Comparison of ENCODE assay signal across 2 cellular contexts in the genomic region with DNA sequence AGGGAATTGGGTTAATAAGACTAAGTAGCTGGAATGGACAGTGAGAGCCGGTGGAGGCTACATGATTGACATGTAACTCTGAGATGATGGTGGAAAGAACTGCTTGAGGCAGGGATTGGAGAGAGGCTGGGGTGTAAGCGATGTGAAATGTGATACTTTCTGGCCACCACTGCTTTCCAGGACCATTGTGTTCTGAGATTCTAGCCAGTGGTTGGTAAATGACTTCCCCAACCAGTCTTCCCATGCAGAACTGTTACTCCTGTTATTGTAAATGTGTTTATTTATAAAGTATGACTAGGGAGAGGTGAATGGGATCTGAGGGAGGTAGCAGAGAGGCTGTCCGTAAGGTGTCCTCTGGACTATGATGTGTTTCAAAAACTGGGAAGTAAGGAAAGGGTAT.
TF ChIP-seq lines count a peak whose summit lies in the region.

No MANE protein-coding gene starts in this region.

TF ChIP-seq in GM23338, 12 proteins besides CTCF, POLR2A, EP300 and RAD21 (continued from another document):
- TF ChIP-seq, protein P1, sequence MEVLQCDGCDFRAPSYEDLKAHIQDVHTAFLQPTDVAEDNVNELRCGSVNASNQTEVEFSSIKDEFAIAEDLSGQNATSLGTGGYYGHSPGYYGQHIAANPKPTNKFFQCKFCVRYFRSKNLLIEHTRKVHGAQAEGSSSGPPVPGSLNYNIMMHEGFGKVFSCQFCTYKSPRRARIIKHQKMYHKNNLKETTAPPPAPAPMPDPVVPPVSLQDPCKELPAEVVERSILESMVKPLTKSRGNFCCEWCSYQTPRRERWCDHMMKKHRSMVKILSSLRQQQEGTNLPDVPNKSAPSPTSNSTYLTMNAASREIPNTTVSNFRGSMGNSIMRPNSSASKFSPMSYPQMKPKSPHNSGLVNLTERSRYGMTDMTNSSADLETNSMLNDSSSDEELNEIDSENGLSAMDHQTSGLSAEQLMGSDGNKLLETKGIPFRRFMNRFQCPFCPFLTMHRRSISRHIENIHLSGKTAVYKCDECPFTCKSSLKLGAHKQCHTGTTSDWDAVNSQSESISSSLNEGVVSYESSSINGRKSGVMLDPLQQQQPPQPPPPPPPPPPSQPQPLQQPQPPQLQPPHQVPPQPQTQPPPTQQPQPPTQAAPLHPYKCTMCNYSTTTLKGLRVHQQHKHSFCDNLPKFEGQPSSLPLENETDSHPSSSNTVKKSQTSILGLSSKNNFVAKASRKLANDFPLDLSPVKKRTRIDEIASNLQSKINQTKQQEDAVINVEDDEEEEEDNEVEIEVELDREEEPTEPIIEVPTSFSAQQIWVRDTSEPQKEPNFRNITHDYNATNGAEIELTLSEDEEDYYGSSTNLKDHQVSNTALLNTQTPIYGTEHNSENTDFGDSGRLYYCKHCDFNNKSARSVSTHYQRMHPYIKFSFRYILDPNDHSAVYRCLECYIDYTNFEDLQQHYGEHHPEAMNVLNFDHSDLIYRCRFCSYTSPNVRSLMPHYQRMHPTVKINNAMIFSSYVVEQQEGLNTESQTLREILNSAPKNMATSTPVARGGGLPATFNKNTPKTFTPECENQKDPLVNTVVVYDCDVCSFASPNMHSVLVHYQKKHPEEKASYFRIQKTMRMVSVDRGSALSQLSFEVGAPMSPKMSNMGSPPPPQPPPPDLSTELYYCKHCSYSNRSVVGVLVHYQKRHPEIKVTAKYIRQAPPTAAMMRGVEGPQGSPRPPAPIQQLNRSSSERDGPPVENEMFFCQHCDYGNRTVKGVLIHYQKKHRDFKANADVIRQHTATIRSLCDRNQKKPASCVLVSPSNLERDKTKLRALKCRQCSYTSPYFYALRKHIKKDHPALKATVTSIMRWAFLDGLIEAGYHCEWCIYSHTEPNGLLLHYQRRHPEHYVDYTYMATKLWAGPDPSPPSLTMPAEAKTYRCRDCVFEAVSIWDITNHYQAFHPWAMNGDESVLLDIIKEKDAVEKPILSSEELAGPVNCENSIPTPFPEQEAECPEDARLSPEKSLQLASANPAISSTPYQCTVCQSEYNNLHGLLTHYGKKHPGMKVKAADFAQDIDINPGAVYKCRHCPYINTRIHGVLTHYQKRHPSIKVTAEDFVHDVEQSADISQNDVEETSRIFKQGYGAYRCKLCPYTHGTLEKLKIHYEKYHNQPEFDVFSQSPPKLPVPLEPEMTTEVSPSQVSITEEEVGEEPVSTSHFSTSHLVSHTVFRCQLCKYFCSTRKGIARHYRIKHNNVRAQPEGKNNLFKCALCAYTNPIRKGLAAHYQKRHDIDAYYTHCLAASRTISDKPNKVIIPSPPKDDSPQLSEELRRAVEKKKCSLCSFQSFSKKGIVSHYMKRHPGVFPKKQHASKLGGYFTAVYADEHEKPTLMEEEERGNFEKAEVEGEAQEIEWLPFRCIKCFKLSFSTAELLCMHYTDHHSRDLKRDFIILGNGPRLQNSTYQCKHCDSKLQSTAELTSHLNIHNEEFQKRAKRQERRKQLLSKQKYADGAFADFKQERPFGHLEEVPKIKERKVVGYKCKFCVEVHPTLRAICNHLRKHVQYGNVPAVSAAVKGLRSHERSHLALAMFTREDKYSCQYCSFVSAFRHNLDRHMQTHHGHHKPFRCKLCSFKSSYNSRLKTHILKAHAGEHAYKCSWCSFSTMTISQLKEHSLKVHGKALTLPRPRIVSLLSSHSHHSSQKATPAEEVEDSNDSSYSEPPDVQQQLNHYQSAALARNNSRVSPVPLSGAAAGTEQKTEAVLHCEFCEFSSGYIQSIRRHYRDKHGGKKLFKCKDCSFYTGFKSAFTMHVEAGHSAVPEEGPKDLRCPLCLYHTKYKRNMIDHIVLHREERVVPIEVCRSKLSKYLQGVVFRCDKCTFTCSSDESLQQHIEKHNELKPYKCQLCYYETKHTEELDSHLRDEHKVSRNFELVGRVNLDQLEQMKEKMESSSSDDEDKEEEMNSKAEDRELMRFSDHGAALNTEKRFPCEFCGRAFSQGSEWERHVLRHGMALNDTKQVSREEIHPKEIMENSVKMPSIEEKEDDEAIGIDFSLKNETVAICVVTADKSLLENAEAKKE (CRISPR knock-in tag; IDR thresholded peaks at IDR 0.05) = no peak
- TF ChIP-seq JUNB (IDR thresholded peaks at IDR 0.05; ENCODE audit: unreplicated experiment) = no peak
- TF ChIP-seq, protein P2, sequence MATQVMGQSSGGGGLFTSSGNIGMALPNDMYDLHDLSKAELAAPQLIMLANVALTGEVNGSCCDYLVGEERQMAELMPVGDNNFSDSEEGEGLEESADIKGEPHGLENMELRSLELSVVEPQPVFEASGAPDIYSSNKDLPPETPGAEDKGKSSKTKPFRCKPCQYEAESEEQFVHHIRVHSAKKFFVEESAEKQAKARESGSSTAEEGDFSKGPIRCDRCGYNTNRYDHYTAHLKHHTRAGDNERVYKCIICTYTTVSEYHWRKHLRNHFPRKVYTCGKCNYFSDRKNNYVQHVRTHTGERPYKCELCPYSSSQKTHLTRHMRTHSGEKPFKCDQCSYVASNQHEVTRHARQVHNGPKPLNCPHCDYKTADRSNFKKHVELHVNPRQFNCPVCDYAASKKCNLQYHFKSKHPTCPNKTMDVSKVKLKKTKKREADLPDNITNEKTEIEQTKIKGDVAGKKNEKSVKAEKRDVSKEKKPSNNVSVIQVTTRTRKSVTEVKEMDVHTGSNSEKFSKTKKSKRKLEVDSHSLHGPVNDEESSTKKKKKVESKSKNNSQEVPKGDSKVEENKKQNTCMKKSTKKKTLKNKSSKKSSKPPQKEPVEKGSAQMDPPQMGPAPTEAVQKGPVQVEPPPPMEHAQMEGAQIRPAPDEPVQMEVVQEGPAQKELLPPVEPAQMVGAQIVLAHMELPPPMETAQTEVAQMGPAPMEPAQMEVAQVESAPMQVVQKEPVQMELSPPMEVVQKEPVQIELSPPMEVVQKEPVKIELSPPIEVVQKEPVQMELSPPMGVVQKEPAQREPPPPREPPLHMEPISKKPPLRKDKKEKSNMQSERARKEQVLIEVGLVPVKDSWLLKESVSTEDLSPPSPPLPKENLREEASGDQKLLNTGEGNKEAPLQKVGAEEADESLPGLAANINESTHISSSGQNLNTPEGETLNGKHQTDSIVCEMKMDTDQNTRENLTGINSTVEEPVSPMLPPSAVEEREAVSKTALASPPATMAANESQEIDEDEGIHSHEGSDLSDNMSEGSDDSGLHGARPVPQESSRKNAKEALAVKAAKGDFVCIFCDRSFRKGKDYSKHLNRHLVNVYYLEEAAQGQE (IDR thresholded peaks at IDR 0.05; ENCODE audit: unreplicated experiment) = no peak

TF ChIP-seq in WTC11, 78 proteins besides CTCF, POLR2A, EP300 and RAD21 (continued from another document):
- TF ChIP-seq, protein P3, sequence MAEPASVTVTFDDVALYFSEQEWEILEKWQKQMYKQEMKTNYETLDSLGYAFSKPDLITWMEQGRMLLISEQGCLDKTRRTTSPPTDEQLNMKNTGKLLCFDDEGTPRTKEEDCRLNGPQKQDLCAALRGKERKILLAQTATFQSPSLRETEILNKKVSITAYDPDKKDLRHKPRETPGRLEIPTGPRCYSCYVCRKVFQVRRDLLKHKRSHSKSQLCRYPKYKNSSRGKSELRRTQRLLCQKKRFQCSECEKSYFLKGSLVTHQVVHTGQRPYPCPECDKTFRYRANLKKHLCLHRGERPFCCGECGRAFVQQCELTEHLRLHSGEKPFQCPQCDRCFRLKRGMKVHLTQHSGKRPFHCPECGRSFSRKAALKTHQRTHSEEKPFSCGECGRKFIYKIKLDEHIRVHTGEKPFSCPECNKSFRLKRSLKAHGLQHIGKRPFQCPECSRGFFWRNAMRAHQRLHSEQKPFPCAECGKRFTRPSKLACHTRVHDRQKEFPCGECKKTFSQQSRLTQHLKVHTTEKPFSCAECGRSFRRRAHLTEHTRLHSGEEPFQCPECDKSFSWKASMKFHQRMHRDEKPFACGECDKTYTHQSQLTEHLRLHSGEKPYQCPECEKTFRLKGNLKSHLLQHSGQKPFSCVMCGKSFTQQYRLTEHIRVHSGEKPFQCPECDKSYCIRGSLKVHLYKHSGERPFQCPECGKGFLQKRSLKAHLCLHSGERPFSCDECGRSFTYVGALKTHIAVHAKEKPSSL (CRISPR knock-in tag; conservative IDR thresholded peaks at IDR 0.05) = no peak
- TF ChIP-seq, protein P4, sequence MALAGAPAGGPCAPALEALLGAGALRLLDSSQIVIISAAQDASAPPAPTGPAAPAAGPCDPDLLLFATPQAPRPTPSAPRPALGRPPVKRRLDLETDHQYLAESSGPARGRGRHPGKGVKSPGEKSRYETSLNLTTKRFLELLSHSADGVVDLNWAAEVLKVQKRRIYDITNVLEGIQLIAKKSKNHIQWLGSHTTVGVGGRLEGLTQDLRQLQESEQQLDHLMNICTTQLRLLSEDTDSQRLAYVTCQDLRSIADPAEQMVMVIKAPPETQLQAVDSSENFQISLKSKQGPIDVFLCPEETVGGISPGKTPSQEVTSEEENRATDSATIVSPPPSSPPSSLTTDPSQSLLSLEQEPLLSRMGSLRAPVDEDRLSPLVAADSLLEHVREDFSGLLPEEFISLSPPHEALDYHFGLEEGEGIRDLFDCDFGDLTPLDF (CRISPR knock-in tag; IDR thresholded peaks at IDR 0.05) = no peak
- TF ChIP-seq ZNF671 (CRISPR knock-in tag; IDR thresholded peaks at IDR 0.05) (no peak), FOXK1 (CRISPR knock-in tag; IDR thresholded peaks at IDR 0.05) (no peak), ZNF423 (CRISPR knock-in tag; IDR thresholded peaks at IDR 0.05) (no peak), MYBL2 (CRISPR knock-in tag; IDR thresholded peaks at IDR 0.05) (no peak), NFE2L1 (CRISPR knock-in tag; IDR thresholded peaks at IDR 0.05) (no peak), ZNF121 (CRISPR knock-in tag; IDR thresholded peaks at IDR 0.05) (no peak)
- TF ChIP-seq, protein P5, sequence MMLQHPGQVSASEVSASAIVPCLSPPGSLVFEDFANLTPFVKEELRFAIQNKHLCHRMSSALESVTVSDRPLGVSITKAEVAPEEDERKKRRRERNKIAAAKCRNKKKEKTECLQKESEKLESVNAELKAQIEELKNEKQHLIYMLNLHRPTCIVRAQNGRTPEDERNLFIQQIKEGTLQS (CRISPR knock-in tag; conservative IDR thresholded peaks at IDR 0.05) = no peak
- TF ChIP-seq, protein P6, sequence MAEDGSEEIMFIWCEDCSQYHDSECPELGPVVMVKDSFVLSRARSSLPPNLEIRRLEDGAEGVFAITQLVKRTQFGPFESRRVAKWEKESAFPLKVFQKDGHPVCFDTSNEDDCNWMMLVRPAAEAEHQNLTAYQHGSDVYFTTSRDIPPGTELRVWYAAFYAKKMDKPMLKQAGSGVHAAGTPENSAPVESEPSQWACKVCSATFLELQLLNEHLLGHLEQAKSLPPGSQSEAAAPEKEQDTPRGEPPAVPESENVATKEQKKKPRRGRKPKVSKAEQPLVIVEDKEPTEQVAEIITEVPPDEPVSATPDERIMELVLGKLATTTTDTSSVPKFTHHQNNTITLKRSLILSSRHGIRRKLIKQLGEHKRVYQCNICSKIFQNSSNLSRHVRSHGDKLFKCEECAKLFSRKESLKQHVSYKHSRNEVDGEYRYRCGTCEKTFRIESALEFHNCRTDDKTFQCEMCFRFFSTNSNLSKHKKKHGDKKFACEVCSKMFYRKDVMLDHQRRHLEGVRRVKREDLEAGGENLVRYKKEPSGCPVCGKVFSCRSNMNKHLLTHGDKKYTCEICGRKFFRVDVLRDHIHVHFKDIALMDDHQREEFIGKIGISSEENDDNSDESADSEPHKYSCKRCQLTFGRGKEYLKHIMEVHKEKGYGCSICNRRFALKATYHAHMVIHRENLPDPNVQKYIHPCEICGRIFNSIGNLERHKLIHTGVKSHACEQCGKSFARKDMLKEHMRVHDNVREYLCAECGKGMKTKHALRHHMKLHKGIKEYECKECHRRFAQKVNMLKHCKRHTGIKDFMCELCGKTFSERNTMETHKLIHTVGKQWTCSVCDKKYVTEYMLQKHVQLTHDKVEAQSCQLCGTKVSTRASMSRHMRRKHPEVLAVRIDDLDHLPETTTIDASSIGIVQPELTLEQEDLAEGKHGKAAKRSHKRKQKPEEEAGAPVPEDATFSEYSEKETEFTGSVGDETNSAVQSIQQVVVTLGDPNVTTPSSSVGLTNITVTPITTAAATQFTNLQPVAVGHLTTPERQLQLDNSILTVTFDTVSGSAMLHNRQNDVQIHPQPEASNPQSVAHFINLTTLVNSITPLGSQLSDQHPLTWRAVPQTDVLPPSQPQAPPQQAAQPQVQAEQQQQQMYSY (CRISPR knock-in tag; IDR thresholded peaks at IDR 0.05) = no peak
- TF ChIP-seq, protein P7, sequence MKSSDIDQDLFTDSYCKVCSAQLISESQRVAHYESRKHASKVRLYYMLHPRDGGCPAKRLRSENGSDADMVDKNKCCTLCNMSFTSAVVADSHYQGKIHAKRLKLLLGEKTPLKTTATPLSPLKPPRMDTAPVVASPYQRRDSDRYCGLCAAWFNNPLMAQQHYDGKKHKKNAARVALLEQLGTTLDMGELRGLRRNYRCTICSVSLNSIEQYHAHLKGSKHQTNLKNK (CRISPR knock-in tag; IDR thresholded peaks at IDR 0.05) = no peak
- TF ChIP-seq, protein P8, sequence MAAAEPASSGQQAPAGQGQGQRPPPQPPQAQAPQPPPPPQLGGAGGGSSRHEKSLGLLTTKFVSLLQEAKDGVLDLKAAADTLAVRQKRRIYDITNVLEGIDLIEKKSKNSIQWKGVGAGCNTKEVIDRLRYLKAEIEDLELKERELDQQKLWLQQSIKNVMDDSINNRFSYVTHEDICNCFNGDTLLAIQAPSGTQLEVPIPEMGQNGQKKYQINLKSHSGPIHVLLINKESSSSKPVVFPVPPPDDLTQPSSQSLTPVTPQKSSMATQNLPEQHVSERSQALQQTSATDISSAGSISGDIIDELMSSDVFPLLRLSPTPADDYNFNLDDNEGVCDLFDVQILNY (CRISPR knock-in tag; IDR thresholded peaks at IDR 0.05) = no peak
- TF ChIP-seq, protein P9, sequence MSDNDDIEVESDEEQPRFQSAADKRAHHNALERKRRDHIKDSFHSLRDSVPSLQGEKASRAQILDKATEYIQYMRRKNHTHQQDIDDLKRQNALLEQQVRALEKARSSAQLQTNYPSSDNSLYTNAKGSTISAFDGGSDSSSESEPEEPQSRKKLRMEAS (CRISPR knock-in tag; IDR thresholded peaks at IDR 0.05) = no peak
